ENCODE assay signal across 8 cellular contexts in the genomic region with DNA sequence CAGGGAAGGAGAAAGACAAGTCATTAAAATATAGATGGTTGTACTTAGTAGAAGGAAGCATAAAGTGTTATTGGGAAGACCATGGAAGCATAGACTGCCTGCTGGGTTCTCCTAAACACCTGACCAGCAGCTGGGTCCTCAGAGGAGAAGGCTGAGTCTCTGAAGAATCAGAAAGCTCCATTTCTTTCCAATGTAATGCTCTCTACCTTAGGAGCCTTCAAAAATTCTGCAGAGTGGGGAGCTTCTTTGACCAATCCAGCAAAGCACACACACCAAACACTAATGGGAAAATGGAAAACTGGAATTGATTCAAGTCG. TPM values are rescaled to one million over a fixed set of nuclear protein-coding genes. Genes with fewer than 3 reads are reported as not detected.
DNase-seq lines count a peak whose midpoint lies in the region; ATAC-seq and TF ChIP-seq lines count a peak whose summit lies in the region.

No MANE protein-coding gene starts in this region.

- H3K36me3 Mint-ChIP-seq in activated CD8-positive, alpha-beta memory T cell treated with anti-CD3 and anti-CD28 coated beads, Interleukin-2, amount 10 ng/mL, durations not matched to agents 7 days and 5 days, result peaks cover 3% of the 10 kb centered on the region
- H3K36me3 Mint-ChIP-seq in activated naive CD8-positive, alpha-beta T cell treated with anti-CD3 and anti-CD28 coated beads, Interleukin-2, amount 50 U/mL, for 24 hours (ENCODE audit: low read depth), result peaks cover 2% of the 10 kb centered on the region

- no peak for DNase-seq in activated CD8-positive, alpha-beta memory T cell treated with anti-CD3 and anti-CD28 coated beads, Interleukin-2, amount 10 ng/mL, durations not matched to agents 7 days and 5 days
- no peak for DNase-seq in activated CD8-positive, alpha-beta memory T cell treated with anti-CD3 and anti-CD28 coated beads for 24 hours
- DNase-seq in activated naive CD8-positive, alpha-beta T cell treated with anti-CD3 and anti-CD28 coated beads, Interleukin-2, amount 50 U/mL, for 24 hours, result no peak
- DNase-seq in left lung (no peak), GM13977 (ENCODE audit: low spot score) (no peak), NCI-H2196 (lab: John Stamatoyannopoulos, UW; ENCODE audit: unreplicated experiment) (no peak)

- H3K36me3 ChIP-seq in left lung (no peaks in the 10 kb centered on the region), subcutaneous abdominal adipose tissue (ENCODE audit: control insufficient read depth in 5 of 5, insufficient read depth in 5 of 5, low read length in 5 of 5) (no peaks in the 10 kb centered on the region)

- in situ Hi-C loops in GM13977 (cut with MboI; ENCODE audit: low pct_unique_long_range_greater_than_20kb, low sequenced_read_pairs, unreplicated experiment), result no loop called here

- peaks cover 22% of the 10 kb centered on the region for H3K4me1 Mint-ChIP-seq in activated CD8-positive, alpha-beta memory T cell treated with anti-CD3 and anti-CD28 coated beads, Interleukin-2, amount 10 ng/mL, durations not matched to agents 7 days and 5 days
- H3K4me1 Mint-ChIP-seq in activated naive CD8-positive, alpha-beta T cell treated with anti-CD3 and anti-CD28 coated beads, Interleukin-2, amount 50 U/mL, for 24 hours, result peaks cover 34% of the 10 kb centered on the region

- intact Hi-C loops in left lung (cut with DNase I), result no loop called here

- no peaks in the 10 kb centered on the region for H3K9me3 Mint-ChIP-seq in activated CD8-positive, alpha-beta memory T cell treated with anti-CD3 and anti-CD28 coated beads, Interleukin-2, amount 10 ng/mL, durations not matched to agents 7 days and 5 days (ENCODE audit: low read depth)
- no peaks in the 10 kb centered on the region for H3K9me3 Mint-ChIP-seq in activated naive CD8-positive, alpha-beta T cell treated with anti-CD3 and anti-CD28 coated beads, Interleukin-2, amount 50 U/mL, for 24 hours

- H3K27ac ChIP-seq in left lung (peak overlapping the region; percentile 72 to 77), subcutaneous abdominal adipose tissue (ENCODE audit: low read depth, low read length) (peak overlapping the region; percentile 64)

- H3K27ac Mint-ChIP-seq in activated CD8-positive, alpha-beta memory T cell treated with anti-CD3 and anti-CD28 coated beads, Interleukin-2, amount 10 ng/mL, durations not matched to agents 7 days and 5 days, result no peak overlapping the region
- H3K27ac Mint-ChIP-seq in activated naive CD8-positive, alpha-beta T cell treated with anti-CD3 and anti-CD28 coated beads, Interleukin-2, amount 50 U/mL, for 24 hours, result peak overlapping the region; percentile 90

- H3K27me3 Mint-ChIP-seq in activated CD8-positive, alpha-beta memory T cell treated with anti-CD3 and anti-CD28 coated beads, Interleukin-2, amount 10 ng/mL, durations not matched to agents 7 days and 5 days, result peaks cover 72% of the 10 kb centered on the region
- H3K27me3 Mint-ChIP-seq in activated naive CD8-positive, alpha-beta T cell treated with anti-CD3 and anti-CD28 coated beads, Interleukin-2, amount 50 U/mL, for 24 hours, result peaks cover 39% of the 10 kb centered on the region

- CTCF ChIA-PET in activated CD8-positive, alpha-beta memory T cell treated with anti-CD3 and anti-CD28 coated beads, Interleukin-2, amount 10 ng/mL, durations not matched to agents 7 days and 5 days (lab: Charles Lee), result interaction anchor here (0.8 to 2.1 kb wide), 6 partner anchors 11 to 353 kb away, joined by 3 to 6 read pairs (median 4); a partner anchor contains a TSS

- H3K27me3 ChIP-seq in left lung (no peaks in the 10 kb centered on the region), subcutaneous abdominal adipose tissue (ENCODE audit: control insufficient read depth in 5 of 5, insufficient read depth in 4 of 5, low read length in 5 of 5) (no peaks in the 10 kb centered on the region)

- H3K4me1 ChIP-seq in left lung (peaks cover 6 to 19% of the 10 kb centered on the region in 2 donors), subcutaneous abdominal adipose tissue (ENCODE audit: control insufficient read depth in 5 of 5, insufficient read depth in 5 of 5, low read length in 5 of 5) (peaks cover 10 to 28% (median 13%) of the 10 kb centered on the region in 5 donors)

- ATAC-seq in activated CD8-positive, alpha-beta memory T cell treated with anti-CD3 and anti-CD28 coated beads, Interleukin-2, amount 10 ng/mL, durations not matched to agents 7 days and 5 days, result no peak
- no peak for ATAC-seq in activated naive CD8-positive, alpha-beta T cell treated with anti-CD3 and anti-CD28 coated beads, Interleukin-2, amount 50 U/mL, for 24 hours
- no peak for ATAC-seq in left lung
- no peak for ATAC-seq in GM18873 (IDR thresholded peaks at IDR 0.05; ENCODE audit: low FRiP score, unreplicated experiment)

- H3K9me3 ChIP-seq in left lung, result no peaks in the 10 kb centered on the region
- H3K9me3 ChIP-seq in subcutaneous abdominal adipose tissue (ENCODE audit: control insufficient read depth in 5 of 5, low read length in 5 of 5), result no peaks in the 10 kb centered on the region

- TF ChIP-seq CTCF in left lung (IDR thresholded peaks at IDR 0.05), result no peak
- no peak for TF ChIP-seq CTCF in GM13977 (IDR thresholded peaks at IDR 0.05; ENCODE audit: extremely low read depth, insufficient read depth, missing control alignments)

- H3K4me3 ChIP-seq in left lung (no peak overlapping the region), subcutaneous abdominal adipose tissue (ENCODE audit: low read depth in 1 of 5, low read length in 5 of 5) (peak overlapping the region in 2 of 5 donors; percentile 8 to 34)

- no peak overlapping the region for H3K9ac ChIP-seq in subcutaneous abdominal adipose tissue (ENCODE audit: low read length in 5 of 5)

- H3K4me3 Mint-ChIP-seq in activated CD8-positive, alpha-beta memory T cell treated with anti-CD3 and anti-CD28 coated beads, Interleukin-2, amount 10 ng/mL, durations not matched to agents 7 days and 5 days, result peak overlapping the region; percentile 55
- peak overlapping the region; percentile 70 for H3K4me3 Mint-ChIP-seq in activated naive CD8-positive, alpha-beta T cell treated with anti-CD3 and anti-CD28 coated beads, Interleukin-2, amount 50 U/mL, for 24 hours

RNA-seq across cellular contexts. Expression of a gene that starts 21.1 kb away (rescaled TPM):
- total RNA-seq in activated CD8-positive, alpha-beta memory T cell treated with anti-CD3 and anti-CD28 coated beads, Interleukin-2, amount 10 ng/mL, durations not matched to agents 7 days and 5 days, result 10 to 100 TPM; 23.9 to 26.9 TPM
- 10 to 100 TPM; 25.0 to 31.6 TPM for total RNA-seq in left lung

RNA-seq across cellular contexts. Expression of a gene that starts 38.0 kb away (rescaled TPM):
- 10 to 100 TPM; 23.5 to 28.7 TPM for total RNA-seq in activated CD8-positive, alpha-beta memory T cell treated with anti-CD3 and anti-CD28 coated beads, Interleukin-2, amount 10 ng/mL, durations not matched to agents 7 days and 5 days
- 10 to 100 TPM; 18.0 to 22.1 TPM for total RNA-seq in left lung
